In the genomic region with DNA sequence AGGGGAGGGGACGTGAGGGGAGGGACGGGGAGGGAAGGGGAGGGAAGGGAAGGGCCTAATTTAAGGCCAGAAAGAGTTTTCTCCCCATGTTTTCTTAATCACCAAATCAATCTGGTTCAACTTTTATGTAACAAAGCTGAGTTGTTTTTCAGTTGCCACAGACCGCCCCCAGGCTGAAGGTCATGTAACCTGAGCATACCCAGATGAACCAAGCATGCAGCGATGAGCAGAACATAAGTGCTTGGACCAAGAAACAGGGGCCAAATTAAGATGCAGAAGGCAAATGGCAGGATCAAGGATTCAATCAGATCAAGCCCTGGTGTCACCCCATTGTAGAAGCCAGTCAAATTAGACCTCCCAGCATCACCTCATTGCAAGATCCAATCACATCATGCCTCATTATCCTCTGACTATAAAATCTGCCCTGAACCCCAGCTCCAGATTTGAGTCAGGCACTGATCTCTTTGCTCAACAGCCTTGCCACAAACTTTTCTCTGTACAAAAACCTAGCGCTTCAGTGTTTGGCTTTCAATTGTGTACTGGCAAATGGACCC, we compare ENCODE assay signal across 2 cellular contexts.
TF ChIP-seq lines count a peak whose summit lies in the region.

No MANE protein-coding gene starts in this region.

TF ChIP-seq in GM23338, 12 proteins besides CTCF, POLR2A, EP300 and RAD21 (continued from another document):
- TF ChIP-seq, protein P1, sequence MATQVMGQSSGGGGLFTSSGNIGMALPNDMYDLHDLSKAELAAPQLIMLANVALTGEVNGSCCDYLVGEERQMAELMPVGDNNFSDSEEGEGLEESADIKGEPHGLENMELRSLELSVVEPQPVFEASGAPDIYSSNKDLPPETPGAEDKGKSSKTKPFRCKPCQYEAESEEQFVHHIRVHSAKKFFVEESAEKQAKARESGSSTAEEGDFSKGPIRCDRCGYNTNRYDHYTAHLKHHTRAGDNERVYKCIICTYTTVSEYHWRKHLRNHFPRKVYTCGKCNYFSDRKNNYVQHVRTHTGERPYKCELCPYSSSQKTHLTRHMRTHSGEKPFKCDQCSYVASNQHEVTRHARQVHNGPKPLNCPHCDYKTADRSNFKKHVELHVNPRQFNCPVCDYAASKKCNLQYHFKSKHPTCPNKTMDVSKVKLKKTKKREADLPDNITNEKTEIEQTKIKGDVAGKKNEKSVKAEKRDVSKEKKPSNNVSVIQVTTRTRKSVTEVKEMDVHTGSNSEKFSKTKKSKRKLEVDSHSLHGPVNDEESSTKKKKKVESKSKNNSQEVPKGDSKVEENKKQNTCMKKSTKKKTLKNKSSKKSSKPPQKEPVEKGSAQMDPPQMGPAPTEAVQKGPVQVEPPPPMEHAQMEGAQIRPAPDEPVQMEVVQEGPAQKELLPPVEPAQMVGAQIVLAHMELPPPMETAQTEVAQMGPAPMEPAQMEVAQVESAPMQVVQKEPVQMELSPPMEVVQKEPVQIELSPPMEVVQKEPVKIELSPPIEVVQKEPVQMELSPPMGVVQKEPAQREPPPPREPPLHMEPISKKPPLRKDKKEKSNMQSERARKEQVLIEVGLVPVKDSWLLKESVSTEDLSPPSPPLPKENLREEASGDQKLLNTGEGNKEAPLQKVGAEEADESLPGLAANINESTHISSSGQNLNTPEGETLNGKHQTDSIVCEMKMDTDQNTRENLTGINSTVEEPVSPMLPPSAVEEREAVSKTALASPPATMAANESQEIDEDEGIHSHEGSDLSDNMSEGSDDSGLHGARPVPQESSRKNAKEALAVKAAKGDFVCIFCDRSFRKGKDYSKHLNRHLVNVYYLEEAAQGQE (IDR thresholded peaks at IDR 0.05; ENCODE audit: unreplicated experiment): no peak
- TF ChIP-seq ZNF114 (CRISPR knock-in tag; IDR thresholded peaks at IDR 0.05) (no peak), EZH2 (IDR thresholded peaks at IDR 0.05; ENCODE audit: low read depth, unreplicated experiment) (no peak), CREB1 (CRISPR knock-in tag; IDR thresholded peaks at IDR 0.05; ENCODE audit: low read depth) (no peak)

TF ChIP-seq in WTC11, 78 proteins besides CTCF, POLR2A, EP300 and RAD21 (continued from another document):
- TF ChIP-seq, protein P2, sequence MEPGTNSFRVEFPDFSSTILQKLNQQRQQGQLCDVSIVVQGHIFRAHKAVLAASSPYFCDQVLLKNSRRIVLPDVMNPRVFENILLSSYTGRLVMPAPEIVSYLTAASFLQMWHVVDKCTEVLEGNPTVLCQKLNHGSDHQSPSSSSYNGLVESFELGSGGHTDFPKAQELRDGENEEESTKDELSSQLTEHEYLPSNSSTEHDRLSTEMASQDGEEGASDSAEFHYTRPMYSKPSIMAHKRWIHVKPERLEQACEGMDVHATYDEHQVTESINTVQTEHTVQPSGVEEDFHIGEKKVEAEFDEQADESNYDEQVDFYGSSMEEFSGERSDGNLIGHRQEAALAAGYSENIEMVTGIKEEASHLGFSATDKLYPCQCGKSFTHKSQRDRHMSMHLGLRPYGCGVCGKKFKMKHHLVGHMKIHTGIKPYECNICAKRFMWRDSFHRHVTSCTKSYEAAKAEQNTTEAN (CRISPR knock-in tag; IDR thresholded peaks at IDR 0.05): no peak
- TF ChIP-seq CBFB (CRISPR knock-in tag; IDR thresholded peaks at IDR 0.05; ENCODE audit: low read depth) (no peak), ATF1 (CRISPR knock-in tag; IDR thresholded peaks at IDR 0.05) (no peak), TEAD1 (CRISPR knock-in tag; IDR thresholded peaks at IDR 0.05) (no peak)
- TF ChIP-seq, protein P3, sequence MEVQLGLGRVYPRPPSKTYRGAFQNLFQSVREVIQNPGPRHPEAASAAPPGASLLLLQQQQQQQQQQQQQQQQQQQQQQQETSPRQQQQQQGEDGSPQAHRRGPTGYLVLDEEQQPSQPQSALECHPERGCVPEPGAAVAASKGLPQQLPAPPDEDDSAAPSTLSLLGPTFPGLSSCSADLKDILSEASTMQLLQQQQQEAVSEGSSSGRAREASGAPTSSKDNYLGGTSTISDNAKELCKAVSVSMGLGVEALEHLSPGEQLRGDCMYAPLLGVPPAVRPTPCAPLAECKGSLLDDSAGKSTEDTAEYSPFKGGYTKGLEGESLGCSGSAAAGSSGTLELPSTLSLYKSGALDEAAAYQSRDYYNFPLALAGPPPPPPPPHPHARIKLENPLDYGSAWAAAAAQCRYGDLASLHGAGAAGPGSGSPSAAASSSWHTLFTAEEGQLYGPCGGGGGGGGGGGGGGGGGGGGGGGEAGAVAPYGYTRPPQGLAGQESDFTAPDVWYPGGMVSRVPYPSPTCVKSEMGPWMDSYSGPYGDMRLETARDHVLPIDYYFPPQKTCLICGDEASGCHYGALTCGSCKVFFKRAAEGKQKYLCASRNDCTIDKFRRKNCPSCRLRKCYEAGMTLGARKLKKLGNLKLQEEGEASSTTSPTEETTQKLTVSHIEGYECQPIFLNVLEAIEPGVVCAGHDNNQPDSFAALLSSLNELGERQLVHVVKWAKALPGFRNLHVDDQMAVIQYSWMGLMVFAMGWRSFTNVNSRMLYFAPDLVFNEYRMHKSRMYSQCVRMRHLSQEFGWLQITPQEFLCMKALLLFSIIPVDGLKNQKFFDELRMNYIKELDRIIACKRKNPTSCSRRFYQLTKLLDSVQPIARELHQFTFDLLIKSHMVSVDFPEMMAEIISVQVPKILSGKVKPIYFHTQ (CRISPR knock-in tag; IDR thresholded peaks at IDR 0.05): no peak
- TF ChIP-seq, protein P4, sequence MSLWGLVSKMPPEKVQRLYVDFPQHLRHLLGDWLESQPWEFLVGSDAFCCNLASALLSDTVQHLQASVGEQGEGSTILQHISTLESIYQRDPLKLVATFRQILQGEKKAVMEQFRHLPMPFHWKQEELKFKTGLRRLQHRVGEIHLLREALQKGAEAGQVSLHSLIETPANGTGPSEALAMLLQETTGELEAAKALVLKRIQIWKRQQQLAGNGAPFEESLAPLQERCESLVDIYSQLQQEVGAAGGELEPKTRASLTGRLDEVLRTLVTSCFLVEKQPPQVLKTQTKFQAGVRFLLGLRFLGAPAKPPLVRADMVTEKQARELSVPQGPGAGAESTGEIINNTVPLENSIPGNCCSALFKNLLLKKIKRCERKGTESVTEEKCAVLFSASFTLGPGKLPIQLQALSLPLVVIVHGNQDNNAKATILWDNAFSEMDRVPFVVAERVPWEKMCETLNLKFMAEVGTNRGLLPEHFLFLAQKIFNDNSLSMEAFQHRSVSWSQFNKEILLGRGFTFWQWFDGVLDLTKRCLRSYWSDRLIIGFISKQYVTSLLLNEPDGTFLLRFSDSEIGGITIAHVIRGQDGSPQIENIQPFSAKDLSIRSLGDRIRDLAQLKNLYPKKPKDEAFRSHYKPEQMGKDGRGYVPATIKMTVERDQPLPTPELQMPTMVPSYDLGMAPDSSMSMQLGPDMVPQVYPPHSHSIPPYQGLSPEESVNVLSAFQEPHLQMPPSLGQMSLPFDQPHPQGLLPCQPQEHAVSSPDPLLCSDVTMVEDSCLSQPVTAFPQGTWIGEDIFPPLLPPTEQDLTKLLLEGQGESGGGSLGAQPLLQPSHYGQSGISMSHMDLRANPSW (CRISPR knock-in tag; conservative IDR thresholded peaks at IDR 0.05; ENCODE audit: low read depth): no peak
TF ChIP-seq in WTC11: peak in this region for 0.
